1 cellular context compared by ENCODE assay signal in the genomic region with DNA sequence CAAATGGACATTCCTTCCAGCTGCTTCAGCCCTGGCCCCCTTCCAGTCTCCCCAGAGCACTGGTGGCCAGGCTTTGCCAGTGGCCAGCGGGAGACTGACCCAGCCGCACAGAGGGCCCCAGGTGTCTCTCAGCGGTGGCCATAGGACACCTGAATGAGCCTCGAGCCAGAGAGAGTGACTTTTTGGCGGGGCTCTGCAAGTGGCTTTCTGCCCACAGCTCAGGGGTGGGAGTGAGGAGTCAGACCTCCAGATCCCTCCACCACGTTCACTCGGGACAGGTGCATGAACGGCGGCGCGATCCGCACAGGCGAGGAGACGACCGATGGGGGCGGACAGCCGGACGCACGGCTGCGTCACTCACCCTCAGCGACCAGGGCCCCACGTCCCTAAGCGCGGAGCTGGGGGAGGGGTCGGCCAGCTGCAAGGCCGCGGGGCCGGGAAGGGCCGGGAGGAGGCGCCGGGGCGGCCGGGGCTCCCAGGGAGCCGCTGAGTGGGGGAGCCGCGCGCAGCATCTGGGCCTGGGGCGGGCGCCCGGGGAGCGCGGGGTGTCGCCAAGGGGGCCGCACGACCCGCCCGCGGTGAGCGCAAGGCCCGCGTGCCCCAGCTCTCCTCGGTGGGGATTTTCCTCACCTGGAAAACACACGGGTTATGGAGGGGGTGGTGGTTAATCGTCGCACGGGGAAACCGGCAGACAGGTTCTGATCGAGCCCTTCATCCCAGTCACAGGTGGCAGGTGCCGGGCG.
TF ChIP-seq lines count a peak whose summit lies in the region.

No MANE protein-coding gene starts in this region.

TF ChIP-seq in IMR-90, 13 proteins besides CTCF, POLR2A, EP300 and RAD21 (continued from another document):
- TF ChIP-seq BHLHE40 (IDR thresholded peaks at IDR 0.05; ENCODE audit: low read depth, low read length) (no peak), FOS (IDR thresholded peaks at IDR 0.05; ENCODE audit: low read depth, low read length) (no peak), CHD1 (IDR thresholded peaks at IDR 0.05; ENCODE audit: low read depth, low read length) (no peak), RFX5 (IDR thresholded peaks at IDR 0.05; ENCODE audit: low read depth, low read length) (no peak), MAFK (IDR thresholded peaks at IDR 0.05; ENCODE audit: low read depth, low read length) (no peak), SMC3 (IDR thresholded peaks at IDR 0.05; ENCODE audit: low read depth, low read length) (no peak), RCOR1 (IDR thresholded peaks at IDR 0.05; ENCODE audit: insufficient replicate concordance, low read length) (no peak), MAZ (IDR thresholded peaks at IDR 0.05; ENCODE audit: borderline replicate concordance, low read depth, low read length) (no peak), MXI1 (IDR thresholded peaks at IDR 0.05; ENCODE audit: borderline replicate concordance, low read depth, low read length) (no peak), NFE2L2 (IDR thresholded peaks at IDR 0.05; ENCODE audit: low read depth, low read length) (no peak)
- TF ChIP-seq, protein P1, sequence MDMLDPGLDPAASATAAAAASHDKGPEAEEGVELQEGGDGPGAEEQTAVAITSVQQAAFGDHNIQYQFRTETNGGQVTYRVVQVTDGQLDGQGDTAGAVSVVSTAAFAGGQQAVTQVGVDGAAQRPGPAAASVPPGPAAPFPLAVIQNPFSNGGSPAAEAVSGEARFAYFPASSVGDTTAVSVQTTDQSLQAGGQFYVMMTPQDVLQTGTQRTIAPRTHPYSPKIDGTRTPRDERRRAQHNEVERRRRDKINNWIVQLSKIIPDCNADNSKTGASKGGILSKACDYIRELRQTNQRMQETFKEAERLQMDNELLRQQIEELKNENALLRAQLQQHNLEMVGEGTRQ (IDR thresholded peaks at IDR 0.05; ENCODE audit: low read depth, low read length): no peak
- TF ChIP-seq, protein P2, sequence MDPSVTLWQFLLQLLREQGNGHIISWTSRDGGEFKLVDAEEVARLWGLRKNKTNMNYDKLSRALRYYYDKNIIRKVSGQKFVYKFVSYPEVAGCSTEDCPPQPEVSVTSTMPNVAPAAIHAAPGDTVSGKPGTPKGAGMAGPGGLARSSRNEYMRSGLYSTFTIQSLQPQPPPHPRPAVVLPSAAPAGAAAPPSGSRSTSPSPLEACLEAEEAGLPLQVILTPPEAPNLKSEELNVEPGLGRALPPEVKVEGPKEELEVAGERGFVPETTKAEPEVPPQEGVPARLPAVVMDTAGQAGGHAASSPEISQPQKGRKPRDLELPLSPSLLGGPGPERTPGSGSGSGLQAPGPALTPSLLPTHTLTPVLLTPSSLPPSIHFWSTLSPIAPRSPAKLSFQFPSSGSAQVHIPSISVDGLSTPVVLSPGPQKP (IDR thresholded peaks at IDR 0.05; ENCODE audit: borderline replicate concordance, low read depth, low read length): no peak
